In the genomic region with DNA sequence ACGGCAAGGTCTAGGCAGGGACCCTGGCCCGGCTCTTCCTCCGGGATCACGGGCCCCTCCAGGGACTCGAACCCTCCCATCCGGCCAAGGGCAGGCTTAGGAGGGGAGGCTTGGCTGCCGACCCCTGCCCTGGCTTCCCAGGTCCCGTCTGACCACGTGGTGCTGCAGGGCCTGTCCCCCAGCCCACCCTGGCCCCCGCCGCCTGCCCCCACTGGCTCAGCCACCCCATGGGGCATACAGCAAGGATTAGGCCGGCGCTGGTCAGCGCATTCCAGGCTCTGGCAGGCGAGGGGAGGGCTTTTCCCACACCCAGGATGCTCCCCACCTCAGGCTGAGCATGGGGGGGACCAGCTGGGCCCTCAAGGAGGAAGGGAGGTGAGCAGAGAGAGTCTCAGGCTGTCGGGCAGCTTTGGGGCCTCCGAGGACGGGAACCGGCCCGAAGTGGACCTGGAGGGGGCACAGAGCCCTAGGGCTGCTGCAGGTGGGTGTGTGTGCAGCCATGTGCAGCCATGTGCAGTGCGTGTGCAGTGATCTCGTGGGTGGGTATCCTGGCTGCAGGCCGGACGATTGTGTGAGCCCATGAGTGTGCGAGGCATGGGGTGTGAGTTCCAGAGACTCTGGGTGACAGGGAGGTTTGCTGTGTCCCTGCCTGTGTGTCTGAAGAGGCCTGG, we compare ENCODE assay signal across 2 cellular contexts.
TF ChIP-seq lines count a peak whose summit lies in the region.

No MANE protein-coding gene starts in this region.

TF ChIP-seq in SK-N-SH treated with all-trans-retinoic acid at 6 μM for 48 hours, 23 proteins besides CTCF, POLR2A, EP300 and RAD21 (continued from another document):
- TF ChIP-seq, protein P1, sequence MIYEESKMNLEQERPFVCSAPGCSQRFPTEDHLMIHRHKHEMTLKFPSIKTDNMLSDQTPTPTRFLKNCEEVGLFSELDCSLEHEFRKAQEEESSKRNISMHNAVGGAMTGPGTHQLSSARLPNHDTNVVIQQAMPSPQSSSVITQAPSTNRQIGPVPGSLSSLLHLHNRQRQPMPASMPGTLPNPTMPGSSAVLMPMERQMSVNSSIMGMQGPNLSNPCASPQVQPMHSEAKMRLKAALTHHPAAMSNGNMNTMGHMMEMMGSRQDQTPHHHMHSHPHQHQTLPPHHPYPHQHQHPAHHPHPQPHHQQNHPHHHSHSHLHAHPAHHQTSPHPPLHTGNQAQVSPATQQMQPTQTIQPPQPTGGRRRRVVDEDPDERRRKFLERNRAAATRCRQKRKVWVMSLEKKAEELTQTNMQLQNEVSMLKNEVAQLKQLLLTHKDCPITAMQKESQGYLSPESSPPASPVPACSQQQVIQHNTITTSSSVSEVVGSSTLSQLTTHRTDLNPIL (CRISPR knock-in tag; IDR thresholded peaks at IDR 0.05; ENCODE audit: low read depth) = no peak
- TF ChIP-seq, protein P2, sequence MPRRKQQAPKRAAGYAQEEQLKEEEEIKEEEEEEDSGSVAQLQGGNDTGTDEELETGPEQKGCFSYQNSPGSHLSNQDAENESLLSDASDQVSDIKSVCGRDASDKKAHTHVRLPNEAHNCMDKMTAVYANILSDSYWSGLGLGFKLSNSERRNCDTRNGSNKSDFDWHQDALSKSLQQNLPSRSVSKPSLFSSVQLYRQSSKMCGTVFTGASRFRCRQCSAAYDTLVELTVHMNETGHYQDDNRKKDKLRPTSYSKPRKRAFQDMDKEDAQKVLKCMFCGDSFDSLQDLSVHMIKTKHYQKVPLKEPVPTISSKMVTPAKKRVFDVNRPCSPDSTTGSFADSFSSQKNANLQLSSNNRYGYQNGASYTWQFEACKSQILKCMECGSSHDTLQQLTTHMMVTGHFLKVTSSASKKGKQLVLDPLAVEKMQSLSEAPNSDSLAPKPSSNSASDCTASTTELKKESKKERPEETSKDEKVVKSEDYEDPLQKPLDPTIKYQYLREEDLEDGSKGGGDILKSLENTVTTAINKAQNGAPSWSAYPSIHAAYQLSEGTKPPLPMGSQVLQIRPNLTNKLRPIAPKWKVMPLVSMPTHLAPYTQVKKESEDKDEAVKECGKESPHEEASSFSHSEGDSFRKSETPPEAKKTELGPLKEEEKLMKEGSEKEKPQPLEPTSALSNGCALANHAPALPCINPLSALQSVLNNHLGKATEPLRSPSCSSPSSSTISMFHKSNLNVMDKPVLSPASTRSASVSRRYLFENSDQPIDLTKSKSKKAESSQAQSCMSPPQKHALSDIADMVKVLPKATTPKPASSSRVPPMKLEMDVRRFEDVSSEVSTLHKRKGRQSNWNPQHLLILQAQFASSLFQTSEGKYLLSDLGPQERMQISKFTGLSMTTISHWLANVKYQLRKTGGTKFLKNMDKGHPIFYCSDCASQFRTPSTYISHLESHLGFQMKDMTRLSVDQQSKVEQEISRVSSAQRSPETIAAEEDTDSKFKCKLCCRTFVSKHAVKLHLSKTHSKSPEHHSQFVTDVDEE (CRISPR knock-in tag; IDR thresholded peaks at IDR 0.05) = no peak
- TF ChIP-seq OSR1 (CRISPR knock-in tag; IDR thresholded peaks at IDR 0.05) (no peak), ESRRG (CRISPR knock-in tag; IDR thresholded peaks at IDR 0.05) (no peak), ZFP3 (CRISPR knock-in tag; IDR thresholded peaks at IDR 0.05) (no peak), TOX (CRISPR knock-in tag; IDR thresholded peaks at IDR 0.05; ENCODE audit: borderline replicate concordance) (no peak), ZNF8 (CRISPR knock-in tag; IDR thresholded peaks at IDR 0.05) (no peak), GLIS3 (CRISPR knock-in tag; IDR thresholded peaks at IDR 0.05) (no peak), BACH2 (CRISPR knock-in tag; IDR thresholded peaks at IDR 0.05; ENCODE audit: borderline replicate concordance) (no peak), TCF4 (CRISPR knock-in tag; IDR thresholded peaks at IDR 0.05; ENCODE audit: borderline replicate concordance) (no peak), ARNTL (CRISPR knock-in tag; IDR thresholded peaks at IDR 0.05; ENCODE audit: borderline replicate concordance, low read depth) (no peak)
- TF ChIP-seq, protein P3, sequence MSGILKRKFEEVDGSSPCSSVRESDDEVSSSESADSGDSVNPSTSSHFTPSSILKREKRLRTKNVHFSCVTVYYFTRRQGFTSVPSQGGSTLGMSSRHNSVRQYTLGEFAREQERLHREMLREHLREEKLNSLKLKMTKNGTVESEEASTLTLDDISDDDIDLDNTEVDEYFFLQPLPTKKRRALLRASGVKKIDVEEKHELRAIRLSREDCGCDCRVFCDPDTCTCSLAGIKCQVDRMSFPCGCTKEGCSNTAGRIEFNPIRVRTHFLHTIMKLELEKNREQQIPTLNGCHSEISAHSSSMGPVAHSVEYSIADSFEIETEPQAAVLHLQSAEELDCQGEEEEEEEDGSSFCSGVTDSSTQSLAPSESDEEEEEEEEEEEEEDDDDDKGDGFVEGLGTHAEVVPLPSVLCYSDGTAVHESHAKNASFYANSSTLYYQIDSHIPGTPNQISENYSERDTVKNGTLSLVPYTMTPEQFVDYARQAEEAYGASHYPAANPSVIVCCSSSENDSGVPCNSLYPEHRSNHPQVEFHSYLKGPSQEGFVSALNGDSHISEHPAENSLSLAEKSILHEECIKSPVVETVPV (CRISPR knock-in tag; IDR thresholded peaks at IDR 0.05) = no peak
- TF ChIP-seq, protein P4, sequence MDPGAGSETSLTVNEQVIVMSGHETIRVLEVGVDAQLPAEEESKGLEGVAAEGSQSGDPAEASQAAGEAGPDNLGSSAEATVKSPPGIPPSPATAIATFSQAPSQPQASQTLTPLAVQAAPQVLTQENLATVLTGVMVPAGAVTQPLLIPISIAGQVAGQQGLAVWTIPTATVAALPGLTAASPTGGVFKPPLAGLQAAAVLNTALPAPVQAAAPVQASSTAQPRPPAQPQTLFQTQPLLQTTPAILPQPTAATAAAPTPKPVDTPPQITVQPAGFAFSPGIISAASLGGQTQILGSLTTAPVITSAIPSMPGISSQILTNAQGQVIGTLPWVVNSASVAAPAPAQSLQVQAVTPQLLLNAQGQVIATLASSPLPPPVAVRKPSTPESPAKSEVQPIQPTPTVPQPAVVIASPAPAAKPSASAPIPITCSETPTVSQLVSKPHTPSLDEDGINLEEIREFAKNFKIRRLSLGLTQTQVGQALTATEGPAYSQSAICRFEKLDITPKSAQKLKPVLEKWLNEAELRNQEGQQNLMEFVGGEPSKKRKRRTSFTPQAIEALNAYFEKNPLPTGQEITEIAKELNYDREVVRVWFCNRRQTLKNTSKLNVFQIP (CRISPR knock-in tag; IDR thresholded peaks at IDR 0.05; ENCODE audit: borderline replicate concordance, low read depth) = no peak
TF ChIP-seq in SK-N-SH treated with all-trans-retinoic acid at 6 μM for 48 hours: peak in this region for 0.

TF ChIP-seq in SK-N-SH, 30 proteins besides CTCF, POLR2A, EP300 and RAD21 (continued from another document):
- TF ChIP-seq, protein P5, sequence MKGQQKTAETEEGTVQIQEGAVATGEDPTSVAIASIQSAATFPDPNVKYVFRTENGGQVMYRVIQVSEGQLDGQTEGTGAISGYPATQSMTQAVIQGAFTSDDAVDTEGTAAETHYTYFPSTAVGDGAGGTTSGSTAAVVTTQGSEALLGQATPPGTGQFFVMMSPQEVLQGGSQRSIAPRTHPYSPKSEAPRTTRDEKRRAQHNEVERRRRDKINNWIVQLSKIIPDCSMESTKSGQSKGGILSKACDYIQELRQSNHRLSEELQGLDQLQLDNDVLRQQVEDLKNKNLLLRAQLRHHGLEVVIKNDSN (IDR thresholded peaks at IDR 0.05; ENCODE audit: borderline replicate concordance, low read depth) = no peak
- no peak for TF ChIP-seq TAF1 (IDR thresholded peaks at IDR 0.05; ENCODE audit: borderline replicate concordance, low read depth, low read length)
- no peak for TF ChIP-seq FOSL2 (IDR thresholded peaks at IDR 0.05; ENCODE audit: borderline replicate concordance, low read depth)
- TF ChIP-seq TCF12 (IDR thresholded peaks at IDR 0.05) = no peak
- no peak for TF ChIP-seq MEF2A (IDR thresholded peaks at IDR 0.05; ENCODE audit: borderline replicate concordance, low read depth)
